ENCODE assay signal across 1 cellular context in genomic region chr10:28020080-28020860, GRCh38.
TF ChIP-seq lines count a peak whose summit lies in the region.

No MANE protein-coding gene starts in this region.

TF ChIP-seq in HepG2, 621 proteins besides CTCF, POLR2A, EP300 and RAD21 (continued from another document):
- TF ChIP-seq, protein P1, sequence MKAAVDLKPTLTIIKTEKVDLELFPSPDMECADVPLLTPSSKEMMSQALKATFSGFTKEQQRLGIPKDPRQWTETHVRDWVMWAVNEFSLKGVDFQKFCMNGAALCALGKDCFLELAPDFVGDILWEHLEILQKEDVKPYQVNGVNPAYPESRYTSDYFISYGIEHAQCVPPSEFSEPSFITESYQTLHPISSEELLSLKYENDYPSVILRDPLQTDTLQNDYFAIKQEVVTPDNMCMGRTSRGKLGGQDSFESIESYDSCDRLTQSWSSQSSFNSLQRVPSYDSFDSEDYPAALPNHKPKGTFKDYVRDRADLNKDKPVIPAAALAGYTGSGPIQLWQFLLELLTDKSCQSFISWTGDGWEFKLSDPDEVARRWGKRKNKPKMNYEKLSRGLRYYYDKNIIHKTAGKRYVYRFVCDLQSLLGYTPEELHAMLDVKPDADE (CRISPR knock-in tag; IDR thresholded peaks at IDR 0.05) = no peak
- TF ChIP-seq NONO (IDR thresholded peaks at IDR 0.05) (no peak), NONO (CRISPR knock-in tag; conservative IDR thresholded peaks at IDR 0.05) (no peak), AGO2 (optimal IDR thresholded peaks at IDR 0.05; ENCODE audit: low read depth, low read length) (no peak), HNRNPK (IDR thresholded peaks at IDR 0.05; ENCODE audit: low read depth, low read length, poor library complexity, severe bottlenecking) (no peak)
